ENCODE assay signal across 8 cellular contexts in genomic region chr17:82095777-82096708, GRCh38. TPM values are rescaled to one million over a fixed set of nuclear protein-coding genes. Genes with fewer than 3 reads are reported as not detected.
DNase-seq lines count a peak whose midpoint lies in the region; ATAC-seq and TF ChIP-seq lines count a peak whose summit lies in the region.

No MANE protein-coding gene starts in this region.

- ATAC-seq in RWPE2 (ENCODE audit: low read depth): peak; percentile 22

- DNase-seq in RWPE2 (ENCODE audit: low spot score) (no peak), prostate gland (ENCODE audit: low spot score) (no peak), NOMO-1 treated with dmso at 0.1 percent for 144 hours (lab: John Stamatoyannopoulos, UW; ENCODE audit: unreplicated experiment) (no peak), DMS153 treated with DMSO at 0.1 percent for 48 hours (lab: John Stamatoyannopoulos, UW; ENCODE audit: unreplicated experiment) (no peak), GF-D8 (lab: John Stamatoyannopoulos, UW) (no peak), anterior cingulate cortex (lab: John Stamatoyannopoulos, UW) (no peak)

- H3K9me3 ChIP-seq in RWPE2 (ENCODE audit: severe bottlenecking) (no peaks in the 10 kb centered on the region), esophagus (ENCODE audit: control insufficient read depth in 2 of 2, insufficient read depth in 1 of 2, low read depth in 1 of 2, low read length in 1 of 2) (no peaks in the 10 kb centered on the region), prostate gland (no peaks in the 10 kb centered on the region)

- peaks cover 12% of the 10 kb centered on the region for H3K4me1 ChIP-seq in RWPE2 (ENCODE audit: insufficient read depth, poor library complexity, severe bottlenecking)
- H3K4me1 ChIP-seq in esophagus (ENCODE audit: control insufficient read depth in 2 of 2, insufficient read depth in 2 of 2, low read length in 1 of 2): peaks cover 8 to 37% of the 10 kb centered on the region in 2 donors
- H3K4me1 ChIP-seq in prostate gland (replicated peaks): peaks cover 24% of the 10 kb centered on the region

- H3K27me3 ChIP-seq in RWPE2 (ENCODE audit: insufficient read depth, poor library complexity, severe bottlenecking) (no peaks in the 10 kb centered on the region), esophagus (ENCODE audit: control insufficient read depth in 1 of 2, insufficient read depth in 2 of 2, low read length in 2 of 2) (no peaks in the 10 kb centered on the region), prostate gland (replicated peaks; ENCODE audit: insufficient read depth) (no peaks in the 10 kb centered on the region)

- H3K4me3 ChIP-seq in GM12875 (ENCODE audit: low read depth, low read length) (peak overlapping the region; percentile 87), RWPE2 (ENCODE audit: severe bottlenecking) (peak overlapping the region; percentile 98), esophagus (ENCODE audit: low read depth in 1 of 2, low read length in 2 of 2) (peak overlapping the region; percentile 75 to 84), prostate gland (peak overlapping the region; percentile 91 to 98)

- intact Hi-C loops in prostate gland (cut with DNase I): loop anchor here (5.0 kb wide), 1 partner anchor 59 kb away; the partner anchor contains the start of gene DCXR

- H3K36me3 ChIP-seq in RWPE2 (ENCODE audit: low read depth) (peaks cover 61% of the 10 kb centered on the region), esophagus (ENCODE audit: control insufficient read depth in 2 of 2, insufficient read depth in 2 of 2, low read length in 1 of 2) (peaks cover 20 to 50% of the 10 kb centered on the region in 2 donors), prostate gland (peaks cover 29 to 48% of the 10 kb centered on the region in 2 donors)

- TF ChIP-seq CTCF in GM12875 (IDR thresholded peaks at IDR 0.05; ENCODE audit: borderline replicate concordance, insufficient read depth, low read depth, low read length) (no peak), RWPE2 (IDR thresholded peaks at IDR 0.05; ENCODE audit: poor library complexity, severe bottlenecking) (no peak), prostate gland (IDR thresholded peaks at IDR 0.05) (no peak)

- H3K27ac ChIP-seq in RWPE2 (ENCODE audit: poor library complexity, severe bottlenecking): peak overlapping the region; percentile 84
- H3K27ac ChIP-seq in esophagus (ENCODE audit: low read depth in 2 of 2, low read length in 1 of 2): no peak overlapping the region
- H3K27ac ChIP-seq in prostate gland: peak overlapping the region; percentile 98 to 99

- no peak for TF ChIP-seq POLR2A in prostate gland (IDR thresholded peaks at IDR 0.05)

- 93% methylated on average over 35 of the region's 35 CpGs for WGBS in esophagus, 2 donors
- 85% methylated on average over 35 of the region's 35 CpGs for WGBS in prostate gland

RNA-seq across cellular contexts. Expression of gene FASN, which starts 2.0 kb away (rescaled TPM):
- polyA plus RNA-seq in esophagus: 10 to 100 TPM; 92.2 to 95.9 TPM
- total RNA-seq in prostate gland: 100 to 1,000 TPM; 192 to 388 TPM

RNA-seq across cellular contexts. Expression of gene DUS1L, which starts 30.4 kb away (rescaled TPM):
- 100 to 1,000 TPM; 118 to 182 TPM for polyA plus RNA-seq in esophagus
- 100 to 1,000 TPM in 1 of 2 donors, 10 to 100 TPM in 1; 95.9 to 119 TPM for total RNA-seq in prostate gland

RNA-seq across cellular contexts. Expression of gene GPS1, which starts 44.3 kb away (rescaled TPM):
- 10 to 100 TPM; 61.7 to 65.8 TPM for polyA plus RNA-seq in esophagus
- 100 to 1,000 TPM; 163 to 182 TPM for total RNA-seq in prostate gland

RNA-seq across cellular contexts. Expression of gene RFNG, which starts 44.4 kb away (rescaled TPM):
- polyA plus RNA-seq in esophagus: 10 to 100 TPM; 27.4 to 36.4 TPM
- total RNA-seq in prostate gland: 10 to 100 TPM; 48.8 to 92.7 TPM

RNA-seq across cellular contexts. Expression of gene DCXR, which starts 58.5 kb away (rescaled TPM):
- 100 to 1,000 TPM; 136 to 145 TPM for polyA plus RNA-seq in esophagus
- total RNA-seq in prostate gland: 100 to 1,000 TPM; 235 to 744 TPM

Comparison
In these comparisons a context has a peak if more than half of its experiments do, and no peak if none do; other contexts are left out.
1. H3K27ac ChIP-seq: peak in RWPE2 (single experiment) and prostate gland (2 of 2); none in esophagus (0 of 2).
2. Peak in every context shown above with its lines, with median percentiles within 50 percentile points of each other: H3K4me3 ChIP-seq.